ENCODE assay signal across 15 cellular contexts in the genomic region with DNA sequence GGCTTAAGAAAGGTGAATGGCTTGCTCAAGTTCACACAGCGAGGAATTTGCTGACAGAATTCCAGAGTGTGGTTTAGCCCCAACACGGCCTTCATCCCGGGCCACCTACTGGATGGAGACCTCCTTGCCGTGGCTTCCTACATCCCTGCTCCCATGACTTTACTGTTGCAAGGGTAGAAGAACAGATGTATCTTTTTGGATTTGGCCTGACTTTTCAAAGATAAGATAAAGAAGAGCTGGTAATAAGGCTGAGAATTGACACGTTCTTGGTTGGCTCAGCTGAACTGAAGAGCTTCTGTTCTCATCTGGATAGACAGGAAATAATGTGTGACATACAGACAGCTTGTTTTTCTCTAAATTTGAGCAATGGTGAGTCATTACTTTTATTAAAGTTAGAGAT.
A peak's percentile ranks its signal among the peaks of the same experiment; 100 is the strongest.
DNase-seq lines count a peak whose midpoint lies in the region; ATAC-seq and TF ChIP-seq lines count a peak whose summit lies in the region.
"Had no signal": no experiment of that assay in that cellular context is flagged by ENCODE, and none has a peak within 500 bp of the region (broad histone marks: within the 10 kb centered on the region; RNA-seq: fewer than 3 reads in every experiment).

No MANE protein-coding gene starts in this region.

- WGBS in esophagus squamous epithelium, 2 donors: 56 to 67% methylated on average over 5 of the region's 5 CpGs

- H3K4me3 ChIP-seq in RWPE2 (ENCODE audit: severe bottlenecking) (no peak overlapping the region), esophagus squamous epithelium (no peak overlapping the region)
- H3K4me3 ChIP-seq: K562 had no signal

- peaks cover 33% of the 10 kb centered on the region for H3K4me1 Mint-ChIP-seq in nephron
- H3K4me1 Mint-ChIP-seq in activated CD4-positive, alpha-beta T cell treated with anti-CD3 and anti-CD28 coated beads for 36 hours: peaks cover 3% of the 10 kb centered on the region
- H3K4me1 Mint-ChIP-seq in activated CD8-positive, alpha-beta T cell treated with anti-CD3 and anti-CD28 coated beads, Interleukin-2, amount 10 ng/mL, durations not matched to agents 7 days and 5 days (ENCODE audit: low read depth): peaks cover 2% of the 10 kb centered on the region
- H3K4me1 Mint-ChIP-seq: stimulated activated effector memory CD8-positive, alpha-beta T cell treated with anti-CD3 and anti-CD28 coated beads, Interleukin-12 subunit alpha, Interleukin-12 subunit beta, amount 100 ng/mL, for 72 hours had no signal

- H3K9me3 ChIP-seq in RWPE2 (ENCODE audit: severe bottlenecking): no peaks in the 10 kb centered on the region
- H3K9me3 ChIP-seq in esophagus squamous epithelium: no peaks in the 10 kb centered on the region

- CTCF ChIA-PET in activated CD4-positive, alpha-beta T cell treated with anti-CD3 and anti-CD28 coated beads for 36 hours (lab: Charles Lee): interaction anchor here (0.7 kb wide), 1 partner anchor 59 kb away, joined by 3 read pairs; no protein-coding TSS in a partner anchor
- CTCF ChIA-PET in activated CD8-positive, alpha-beta T cell treated with anti-CD3 and anti-CD28 coated beads, Interleukin-2, amount 10 ng/mL, durations not matched to agents 7 days and 5 days (lab: Charles Lee): no interaction called here

- H3K27ac Mint-ChIP-seq in nephron: peak overlapping the region; percentile 71 to 94 (median 79)
- no peak overlapping the region for H3K27ac Mint-ChIP-seq in activated CD4-positive, alpha-beta T cell treated with anti-CD3 and anti-CD28 coated beads for 36 hours
- H3K27ac Mint-ChIP-seq in activated CD8-positive, alpha-beta T cell treated with anti-CD3 and anti-CD28 coated beads, Interleukin-2, amount 10 ng/mL, durations not matched to agents 7 days and 5 days: no peak overlapping the region
- H3K27ac Mint-ChIP-seq: stimulated activated effector memory CD8-positive, alpha-beta T cell treated with anti-CD3 and anti-CD28 coated beads, Interleukin-12 subunit alpha, Interleukin-12 subunit beta, amount 100 ng/mL, for 72 hours had no signal

- intact Hi-C loops in esophagus squamous epithelium (cut with DNase I): no loop called here
- intact Hi-C loops in activated CD4-positive, alpha-beta T cell treated with anti-CD3 and anti-CD28 coated beads for 36 hours (cut with DNase I, micrococcal nuclease): no loop called here

- peaks cover 51% of the 10 kb centered on the region for H3K4me1 ChIP-seq in RWPE2 (ENCODE audit: insufficient read depth, poor library complexity, severe bottlenecking)
- H3K4me1 ChIP-seq in esophagus squamous epithelium: peaks cover 5 to 77% (median 18%) of the 10 kb centered on the region in 3 donors

- H3K27me3 Mint-ChIP-seq in nephron (ENCODE audit: low read depth): no peaks in the 10 kb centered on the region
- H3K27me3 Mint-ChIP-seq in activated CD4-positive, alpha-beta T cell treated with anti-CD3 and anti-CD28 coated beads for 36 hours: no peaks in the 10 kb centered on the region
- H3K27me3 Mint-ChIP-seq in activated CD8-positive, alpha-beta T cell treated with anti-CD3 and anti-CD28 coated beads, Interleukin-2, amount 10 ng/mL, durations not matched to agents 7 days and 5 days (ENCODE audit: low read depth): no peaks in the 10 kb centered on the region

- DNase-seq in EH (ENCODE audit: low read depth): peak; percentile 63
- no peak for DNase-seq in RWPE2 (ENCODE audit: low spot score)
- DNase-seq in esophagus squamous epithelium (lab: John Stamatoyannopoulos, UW): no peak
- no peak for DNase-seq in NOMO-1 treated with DMSO at 0.1 percent for 48 hours (lab: John Stamatoyannopoulos, UW; ENCODE audit: unreplicated experiment)
- no peak for DNase-seq in activated CD4-positive, alpha-beta T cell treated with anti-CD3 and anti-CD28 coated beads for 36 hours
- DNase-seq in T1000 (lab: John Stamatoyannopoulos, UW): no peak
- no peak for DNase-seq in activated CD8-positive, alpha-beta T cell treated with anti-CD3 and anti-CD28 coated beads, Interleukin-2, amount 10 ng/mL, durations not matched to agents 7 days and 5 days
- DNase-seq: activated effector memory CD4-positive, alpha-beta T cell treated with anti-CD3 and anti-CD28 coated beads, Interleukin-2, amount 50 U/mL, for 16 hours; AML-193; foreskin fibroblast; NCI-H2081 treated with DMSO at 0.1 percent for 48 hours; stimulated activated CD4-positive, alpha-beta T cell treated with anti-CD3 and anti-CD28 coated beads, Interleukin-2, amount 100 ng/mL, for 24 hours had no signal

- no peaks in the 10 kb centered on the region for H3K9me3 Mint-ChIP-seq in nephron
- no peaks in the 10 kb centered on the region for H3K9me3 Mint-ChIP-seq in activated CD4-positive, alpha-beta T cell treated with anti-CD3 and anti-CD28 coated beads for 36 hours (ENCODE audit: low read depth)
- H3K9me3 Mint-ChIP-seq in activated CD8-positive, alpha-beta T cell treated with anti-CD3 and anti-CD28 coated beads, Interleukin-2, amount 10 ng/mL, durations not matched to agents 7 days and 5 days (ENCODE audit: insufficient read depth): no peaks in the 10 kb centered on the region
- H3K9me3 Mint-ChIP-seq: stimulated activated effector memory CD8-positive, alpha-beta T cell treated with anti-CD3 and anti-CD28 coated beads, Interleukin-12 subunit alpha, Interleukin-12 subunit beta, amount 100 ng/mL, for 72 hours had no signal

- TF ChIP-seq POLR2A in esophagus squamous epithelium (IDR thresholded peaks at IDR 0.05): no peak

- no peaks in the 10 kb centered on the region for H3K36me3 Mint-ChIP-seq in nephron (ENCODE audit: low read depth)
- H3K36me3 Mint-ChIP-seq in activated CD4-positive, alpha-beta T cell treated with anti-CD3 and anti-CD28 coated beads for 36 hours (ENCODE audit: low read depth): no peaks in the 10 kb centered on the region
- H3K36me3 Mint-ChIP-seq in activated CD8-positive, alpha-beta T cell treated with anti-CD3 and anti-CD28 coated beads, Interleukin-2, amount 10 ng/mL, durations not matched to agents 7 days and 5 days (ENCODE audit: low read depth): no peaks in the 10 kb centered on the region
- H3K36me3 Mint-ChIP-seq: stimulated activated effector memory CD8-positive, alpha-beta T cell treated with anti-CD3 and anti-CD28 coated beads, Interleukin-12 subunit alpha, Interleukin-12 subunit beta, amount 100 ng/mL, for 72 hours had no signal

- H3K4me3 Mint-ChIP-seq in nephron: no peak overlapping the region
- H3K4me3 Mint-ChIP-seq in activated CD4-positive, alpha-beta T cell treated with anti-CD3 and anti-CD28 coated beads for 36 hours: no peak overlapping the region
- H3K4me3 Mint-ChIP-seq in activated CD8-positive, alpha-beta T cell treated with anti-CD3 and anti-CD28 coated beads, Interleukin-2, amount 10 ng/mL, durations not matched to agents 7 days and 5 days: no peak overlapping the region
- H3K4me3 Mint-ChIP-seq: stimulated activated effector memory CD8-positive, alpha-beta T cell treated with anti-CD3 and anti-CD28 coated beads, Interleukin-12 subunit alpha, Interleukin-12 subunit beta, amount 100 ng/mL, for 72 hours had no signal

- POLR2A ChIA-PET in activated CD4-positive, alpha-beta T cell treated with anti-CD3 and anti-CD28 coated beads for 36 hours (lab: Charles Lee): no interaction called here
- POLR2A ChIA-PET in activated CD8-positive, alpha-beta T cell treated with anti-CD3 and anti-CD28 coated beads, Interleukin-2, amount 10 ng/mL, durations not matched to agents 7 days and 5 days (lab: Charles Lee): no interaction called here

- TF ChIP-seq CTCF in RWPE2 (IDR thresholded peaks at IDR 0.05; ENCODE audit: poor library complexity, severe bottlenecking) (no peak), esophagus squamous epithelium (IDR thresholded peaks at IDR 0.05) (peak in 1 of 6 experiments; percentile 11), nephron (IDR thresholded peaks at IDR 0.05; ENCODE audit: unreplicated experiment in 3 of 3) (no peak)

- ATAC-seq in RWPE2 (ENCODE audit: low read depth): no peak
- ATAC-seq in activated CD4-positive, alpha-beta T cell treated with anti-CD3 and anti-CD28 coated beads for 36 hours: no peak
- no peak for ATAC-seq in activated CD8-positive, alpha-beta T cell treated with anti-CD3 and anti-CD28 coated beads, Interleukin-2, amount 10 ng/mL, durations not matched to agents 7 days and 5 days
- ATAC-seq: K562; stimulated activated effector memory CD8-positive, alpha-beta T cell treated with anti-CD3 and anti-CD28 coated beads, Interleukin-12 subunit alpha, Interleukin-12 subunit beta, amount 100 ng/mL, for 72 hours had no signal

- H3K36me3 ChIP-seq in RWPE2 (ENCODE audit: low read depth): no peaks in the 10 kb centered on the region
- no peaks in the 10 kb centered on the region for H3K36me3 ChIP-seq in esophagus squamous epithelium

- H3K27me3 ChIP-seq in RWPE2 (ENCODE audit: insufficient read depth, poor library complexity, severe bottlenecking) (no peaks in the 10 kb centered on the region), esophagus squamous epithelium (no peaks in the 10 kb centered on the region)

- H3K27ac ChIP-seq in RWPE2 (ENCODE audit: poor library complexity, severe bottlenecking) (peak overlapping the region; percentile 80), esophagus squamous epithelium (peak overlapping the region; percentile 76 to 92 (median 88))

Comparison
In these comparisons a context has a peak if more than half of its experiments do, and no peak if none do; other contexts are left out.
1. H3K27ac Mint-ChIP-seq: peak in nephron (3 of 3); none in activated CD4-positive, alpha-beta T cell treated with anti-CD3 and anti-CD28 coated beads for 36 hours (single experiment) and activated CD8-positive, alpha-beta T cell treated with anti-CD3 and anti-CD28 coated beads, Interleukin-2, amount 10 ng/mL, durations not matched to agents 7 days and 5 days (single experiment).